Comparison of ENCODE assay signal across 14 cellular contexts in genomic region chr13:101868585-101869469, GRCh38.
A peak's percentile ranks its signal among the peaks of the same experiment; 100 is the strongest.
DNase-seq lines count a peak whose midpoint lies in the region; ATAC-seq and TF ChIP-seq lines count a peak whose summit lies in the region.
"Had no signal": no experiment of that assay in that cellular context is flagged by ENCODE, and none has a peak within 500 bp of the region (broad histone marks: within the 10 kb centered on the region; RNA-seq: fewer than 3 reads in every experiment).

No MANE protein-coding gene starts in this region.

- peaks cover 7% of the 10 kb centered on the region for H3K27me3 Mint-ChIP-seq in activated CD4-positive, alpha-beta memory T cell treated with anti-CD3 and anti-CD28 coated beads for 36 hours

- no peaks in the 10 kb centered on the region for H3K9me3 ChIP-seq in right cardiac atrium (ENCODE audit: control insufficient read depth, low read length)
- H3K9me3 ChIP-seq: stomach had no signal

- no peaks in the 10 kb centered on the region for H3K27me3 ChIP-seq in right cardiac atrium (ENCODE audit: control insufficient read depth, insufficient read depth)
- H3K27me3 ChIP-seq: stomach had no signal

- TF ChIP-seq POLR2A in GM18505 (IDR thresholded peaks at IDR 0.05; ENCODE audit: borderline replicate concordance, extremely low read depth, insufficient read depth, insufficient read length), result no peak

- no peaks in the 10 kb centered on the region for H3K4me1 ChIP-seq in right cardiac atrium (ENCODE audit: control insufficient read depth, insufficient read depth, low read length)
- H3K4me1 ChIP-seq: stomach had no signal

- peak; percentile 27 for ATAC-seq in GM19438 (IDR thresholded peaks at IDR 0.05; ENCODE audit: low read depth, unreplicated experiment)
- ATAC-seq in HG02943 (IDR thresholded peaks at IDR 0.05; ENCODE audit: low read depth, unreplicated experiment), result peak; percentile 33
- peak; percentile 72 to 77 for ATAC-seq in right cardiac atrium
- ATAC-seq in GM18505 (IDR thresholded peaks at IDR 0.05; ENCODE audit: unreplicated experiment), result no peak
- ATAC-seq: T-cell had no signal

- no peak for TF ChIP-seq CTCF in foreskin fibroblast (IDR thresholded peaks at IDR 0.05; ENCODE audit: low read depth, low read length)

- H3K27ac ChIP-seq in right cardiac atrium (ENCODE audit: low read length), result no peak overlapping the region
- H3K27ac ChIP-seq: stomach had no signal

- CTCF ChIA-PET in activated CD4-positive, alpha-beta memory T cell treated with anti-CD3 and anti-CD28 coated beads for 36 hours (lab: Charles Lee), result no interaction called here

- intact Hi-C loops in right cardiac atrium (cut with DNase I), result no loop called here
- intact Hi-C loops in activated CD4-positive, alpha-beta memory T cell treated with anti-CD3 and anti-CD28 coated beads for 36 hours (cut with micrococcal nuclease), result no loop called here

- 35% methylated on average over 12 of the region's 12 CpGs for WGBS in right cardiac atrium

- H3K4me3 Mint-ChIP-seq in activated CD4-positive, alpha-beta memory T cell treated with anti-CD3 and anti-CD28 coated beads for 36 hours, result no peak overlapping the region
- H3K4me3 Mint-ChIP-seq: CD4-positive, alpha-beta memory T cell; T-cell had no signal

- no peaks in the 10 kb centered on the region for H3K9me3 Mint-ChIP-seq in activated CD4-positive, alpha-beta memory T cell treated with anti-CD3 and anti-CD28 coated beads for 36 hours
- H3K9me3 Mint-ChIP-seq: CD4-positive, alpha-beta memory T cell; T-cell had no signal

- peak overlapping the region; percentile 8 for H3K4me3 ChIP-seq in right cardiac atrium (ENCODE audit: low read length)
- H3K4me3 ChIP-seq in foreskin fibroblast (ENCODE audit: low read depth in 1 of 2, low read length in 2 of 2), result no peak overlapping the region
- H3K4me3 ChIP-seq: stomach had no signal

- H3K27ac Mint-ChIP-seq in activated CD4-positive, alpha-beta memory T cell treated with anti-CD3 and anti-CD28 coated beads for 36 hours, result no peak overlapping the region
- H3K27ac Mint-ChIP-seq: CD4-positive, alpha-beta memory T cell; T-cell had no signal

- DNase-seq in NCI-H2107 treated with DMSO at 0.1 percent for 48 hours (lab: John Stamatoyannopoulos, UW; ENCODE audit: unreplicated experiment) (peak; percentile 22), right cardiac atrium (no peak), foreskin fibroblast (no peak)
- no peak for DNase-seq in activated CD4-positive, alpha-beta memory T cell treated with anti-CD3 and anti-CD28 coated beads for 36 hours
- DNase-seq: CD4-positive, alpha-beta memory T cell; erythroblast; Kasumi-1; midbrain; stimulated activated CD4-positive, alpha-beta T cell treated with anti-CD3 and anti-CD28 coated beads, Interleukin-4, amount 100 ng/mL, for 24 hours; stomach; T-cell had no signal

- POLR2A ChIA-PET in activated CD4-positive, alpha-beta memory T cell treated with anti-CD3 and anti-CD28 coated beads for 36 hours (lab: Charles Lee), result no interaction called here

- H3K36me3 Mint-ChIP-seq in activated CD4-positive, alpha-beta memory T cell treated with anti-CD3 and anti-CD28 coated beads for 36 hours, result no peaks in the 10 kb centered on the region
- H3K36me3 Mint-ChIP-seq: CD4-positive, alpha-beta memory T cell; T-cell had no signal

- no peaks in the 10 kb centered on the region for H3K4me1 Mint-ChIP-seq in activated CD4-positive, alpha-beta memory T cell treated with anti-CD3 and anti-CD28 coated beads for 36 hours (ENCODE audit: low read depth)
- H3K4me1 Mint-ChIP-seq: CD4-positive, alpha-beta memory T cell; T-cell had no signal
